In the genomic region with DNA sequence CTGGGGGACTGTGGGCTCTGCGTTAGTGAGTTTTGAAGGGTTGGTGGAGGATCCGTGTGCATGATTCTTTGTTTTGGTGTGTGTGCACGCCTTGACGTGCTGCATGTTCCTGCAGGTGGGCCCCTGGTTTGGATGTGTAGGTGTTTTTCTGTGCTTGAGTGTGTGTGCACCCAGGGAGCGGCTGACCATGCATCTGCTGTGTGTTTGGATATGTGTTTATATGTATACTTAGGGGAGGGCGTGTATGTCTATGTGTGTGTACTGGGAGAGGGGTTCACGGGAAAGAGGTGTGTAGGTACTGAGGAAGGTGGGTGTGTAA, we compare ENCODE assay signal across 10 cellular contexts. TPM values are rescaled to one million over a fixed set of nuclear protein-coding genes. Genes with fewer than 3 reads are reported as not detected.
DNase-seq lines count a peak whose midpoint lies in the region; ATAC-seq and TF ChIP-seq lines count a peak whose summit lies in the region.
"Had no signal": no experiment of that assay in that cellular context is flagged by ENCODE, and none has a peak within 500 bp of the region (broad histone marks: within the 10 kb centered on the region; RNA-seq: fewer than 3 reads in every experiment).

No MANE protein-coding gene starts in this region.

- 39 to 42% methylated on average over 7 of the region's 7 CpGs for WGBS in body of pancreas, 2 donors
- WGBS in mesodermal cell (ENCODE audit: insufficient coverage in 2 of 2), 2 experiments = 15 to 29% methylated on average over 5 to 6 of the region's 7 CpGs
- WGBS in thyroid gland, 2 donors = 32 to 46% methylated on average over 7 of the region's 7 CpGs

- H3K36me3 ChIP-seq in body of pancreas (replicated peaks in 1 of 2; ENCODE audit: insufficient read depth in 1 of 2, low read depth in 2 of 2) (no peaks in the 10 kb centered on the region), mesodermal cell (ENCODE audit: control insufficient read depth, insufficient read depth, low read length) (peaks cover 4% of the 10 kb centered on the region), thyroid gland (no peaks in the 10 kb centered on the region)

- DNase-seq in activated CD8-positive, alpha-beta memory T cell treated with anti-CD3 and anti-CD28 coated beads, Interleukin-2, amount 10 ng/mL, durations not matched to agents 7 days and 5 days = peak; percentile 22
- no peak for DNase-seq in activated CD8-positive, alpha-beta memory T cell treated with anti-CD3 and anti-CD28 coated beads, Interleukin-2, amount 50 U/mL, for 48 hours
- DNase-seq in body of pancreas (no peak), thyroid gland (no peak), T-helper 9 cell (no peak), posterior vena cava (ENCODE audit: low spot score) (no peak)
- DNase-seq: cerebellar nuclear complex had no signal

- H3K36me3 Mint-ChIP-seq in activated CD8-positive, alpha-beta memory T cell treated with anti-CD3 and anti-CD28 coated beads, Interleukin-2, amount 10 ng/mL, durations not matched to agents 7 days and 5 days = no peaks in the 10 kb centered on the region

- H3K27me3 Mint-ChIP-seq in activated CD8-positive, alpha-beta memory T cell treated with anti-CD3 and anti-CD28 coated beads, Interleukin-2, amount 10 ng/mL, durations not matched to agents 7 days and 5 days = peaks cover 44% of the 10 kb centered on the region

- H3K4me1 ChIP-seq in body of pancreas (peaks cover 22% of the 10 kb centered on the region), mesodermal cell (ENCODE audit: control insufficient read depth, insufficient read depth, low read length, poor library complexity, severe bottlenecking) (peaks cover 28% of the 10 kb centered on the region), thyroid gland (peaks cover 9 to 34% of the 10 kb centered on the region in 2 donors)

- TF ChIP-seq CTCF in body of pancreas (IDR thresholded peaks at IDR 0.05) (no peak), thyroid gland (IDR thresholded peaks at IDR 0.05) (no peak)

- H3K4me1 Mint-ChIP-seq in activated CD8-positive, alpha-beta memory T cell treated with anti-CD3 and anti-CD28 coated beads, Interleukin-2, amount 10 ng/mL, durations not matched to agents 7 days and 5 days = peaks cover 2% of the 10 kb centered on the region

- TF ChIP-seq POLR2A in body of pancreas (IDR thresholded peaks at IDR 0.05) (no peak), thyroid gland (IDR thresholded peaks at IDR 0.05) (no peak)

- H3K27me3 ChIP-seq in body of pancreas (no peaks in the 10 kb centered on the region), thyroid gland (no peaks in the 10 kb centered on the region)

- intact Hi-C loops in body of pancreas (cut with DNase I) = no loop called here
- intact Hi-C loops in thyroid gland (cut with DNase I) = no loop called here
- intact Hi-C loops in posterior vena cava (cut with DNase I) = loop anchor here in 1 of 2 donors (5.0 kb wide), 1 partner anchor 1319 kb away; no protein-coding TSS in a partner anchor

- H3K27ac Mint-ChIP-seq in activated CD8-positive, alpha-beta memory T cell treated with anti-CD3 and anti-CD28 coated beads, Interleukin-2, amount 10 ng/mL, durations not matched to agents 7 days and 5 days = no peak overlapping the region

- H3K4me3 ChIP-seq in body of pancreas (peak overlapping the region in 1 of 2 donors; percentile 74), mesodermal cell (ENCODE audit: extremely low read depth, insufficient read depth, low read length, poor library complexity, severe bottlenecking) (peak overlapping the region; percentile 88), thyroid gland (replicated peaks in 1 of 3) (peak overlapping the region in 2 of 3 donors; percentile 9 to 82)

- CTCF ChIA-PET in activated CD8-positive, alpha-beta memory T cell treated with anti-CD3 and anti-CD28 coated beads, Interleukin-2, amount 10 ng/mL, durations not matched to agents 7 days and 5 days (lab: Charles Lee) = no interaction called here

- no peaks in the 10 kb centered on the region for H3K9me3 Mint-ChIP-seq in activated CD8-positive, alpha-beta memory T cell treated with anti-CD3 and anti-CD28 coated beads, Interleukin-2, amount 10 ng/mL, durations not matched to agents 7 days and 5 days (ENCODE audit: low read depth)

- H3K4me3 Mint-ChIP-seq in activated CD8-positive, alpha-beta memory T cell treated with anti-CD3 and anti-CD28 coated beads, Interleukin-2, amount 10 ng/mL, durations not matched to agents 7 days and 5 days = no peak overlapping the region

- ATAC-seq in activated CD8-positive, alpha-beta memory T cell treated with anti-CD3 and anti-CD28 coated beads, Interleukin-2, amount 10 ng/mL, durations not matched to agents 7 days and 5 days = no peak
- ATAC-seq in body of pancreas (peak; percentile 3), GM19397 (IDR thresholded peaks at IDR 0.05; ENCODE audit: unreplicated experiment) (no peak)

- H3K9me3 ChIP-seq in body of pancreas (no peaks in the 10 kb centered on the region), mesodermal cell (ENCODE audit: control insufficient read depth, low read length) (no peaks in the 10 kb centered on the region), thyroid gland (no peaks in the 10 kb centered on the region)

- H3K27ac ChIP-seq in body of pancreas (peak overlapping the region in 1 of 4 donors; percentile 64), mesodermal cell (ENCODE audit: low read depth, low read length, severe bottlenecking) (no peak overlapping the region), thyroid gland (peak overlapping the region in 1 of 3 donors; percentile 82)

RNA-seq across cellular contexts. Expression of gene VANGL2, which starts 1.1 kb away (rescaled TPM):
- total RNA-seq in activated CD8-positive, alpha-beta memory T cell treated with anti-CD3 and anti-CD28 coated beads, Interleukin-2, amount 10 ng/mL, durations not matched to agents 7 days and 5 days = not detected
- 1 to 10 TPM; 3.6 to 7.8 TPM for total RNA-seq in body of pancreas
- 36.1 TPM for polyA plus RNA-seq in mesodermal cell (2013, experiment 1 of 2)
- polyA plus RNA-seq in mesodermal cell (2013, experiment 2 of 2) = 28.8 TPM
- 10 to 100 TPM in 1 of 4 donors, 1 to 10 TPM in 3; 5.8 to 28.5 (median 7.8) TPM for total RNA-seq in thyroid gland
- total RNA-seq in posterior vena cava = 1 to 10 TPM; 2.0 to 2.4 TPM

RNA-seq across cellular contexts. Expression of gene NHLH1, which starts 34.6 kb away (rescaled TPM):
- total RNA-seq in activated CD8-positive, alpha-beta memory T cell treated with anti-CD3 and anti-CD28 coated beads, Interleukin-2, amount 10 ng/mL, durations not matched to agents 7 days and 5 days = under 1 TPM; 0.35 to 0.44 TPM
- total RNA-seq in body of pancreas (not detected), thyroid gland (not detected), posterior vena cava (under 1 TPM in 1 of 2 donors, not detected in 1; 0.14 TPM)
- polyA plus RNA-seq in mesodermal cell (2013, experiment 1 of 2) = 1.1 TPM
- 0.81 TPM for polyA plus RNA-seq in mesodermal cell (2013, experiment 2 of 2)
- total RNA-seq: HT-29 had no signal

RNA-seq across cellular contexts. Expression of gene NCSTN, which starts 58.3 kb away (rescaled TPM):
- 10 to 100 TPM; 59.8 to 61.8 TPM for total RNA-seq in activated CD8-positive, alpha-beta memory T cell treated with anti-CD3 and anti-CD28 coated beads, Interleukin-2, amount 10 ng/mL, durations not matched to agents 7 days and 5 days
- 10 to 100 TPM; 30.7 to 39.2 TPM for total RNA-seq in body of pancreas
- polyA plus RNA-seq in mesodermal cell (2013, experiment 1 of 2) = 98.1 TPM
- polyA plus RNA-seq in mesodermal cell (2013, experiment 2 of 2) = 95.6 TPM
- 10 to 100 TPM; 50.8 to 80.1 (median 68.5) TPM for total RNA-seq in thyroid gland
- total RNA-seq in posterior vena cava = 10 to 100 TPM; 57.3 to 78.9 TPM

RNA-seq across cellular contexts. Expression of gene COPA, which starts 58.4 kb away (rescaled TPM):
- total RNA-seq in activated CD8-positive, alpha-beta memory T cell treated with anti-CD3 and anti-CD28 coated beads, Interleukin-2, amount 10 ng/mL, durations not matched to agents 7 days and 5 days = 100 to 1,000 TPM; 138 to 139 TPM
- total RNA-seq in body of pancreas (10 to 100 TPM; 75.8 to 86.7 TPM), thyroid gland (100 to 1,000 TPM; 172 to 334 (median 182) TPM), posterior vena cava (100 to 1,000 TPM; 165 to 172 TPM)
- 210 TPM for polyA plus RNA-seq in mesodermal cell (2013, experiment 1 of 2)
- 194 TPM for polyA plus RNA-seq in mesodermal cell (2013, experiment 2 of 2)
